Comparison of ENCODE assay signal across 10 cellular contexts in the genomic region with DNA sequence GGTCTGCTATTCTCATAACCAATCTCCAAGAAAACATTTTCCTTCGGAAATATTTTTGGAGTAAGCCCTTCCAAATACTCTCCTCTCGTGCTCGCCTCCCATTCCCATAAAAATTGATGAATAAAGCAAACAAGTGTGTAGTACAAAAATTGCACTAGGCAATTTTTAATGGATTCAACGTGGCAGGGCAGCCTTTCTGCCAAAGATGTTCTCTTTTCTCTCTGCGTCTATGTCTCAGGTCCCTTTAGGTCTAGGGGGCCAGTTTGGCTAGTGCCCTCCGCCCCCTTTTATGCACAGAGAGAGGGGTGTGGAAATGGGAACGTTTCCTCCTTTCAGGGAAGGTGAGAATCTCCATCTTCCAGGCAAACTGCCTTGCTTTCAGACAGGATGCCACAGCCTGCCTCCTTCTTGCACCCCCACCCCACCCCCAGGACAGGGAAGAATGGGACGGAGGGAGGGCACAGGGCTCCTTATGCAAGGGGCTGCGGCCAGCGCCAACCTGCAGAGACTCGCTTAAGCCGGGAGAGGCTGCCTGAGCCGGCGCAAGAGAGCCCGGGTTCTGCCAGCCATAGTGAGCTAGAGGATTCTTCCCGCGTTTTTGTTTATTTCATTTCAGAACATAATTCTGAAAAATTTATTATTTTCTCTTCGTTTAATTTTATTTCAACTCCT. TPM values are rescaled to one million over a fixed set of nuclear protein-coding genes. Genes with fewer than 3 reads are reported as not detected.
DNase-seq lines count a peak whose midpoint lies in the region; ATAC-seq and TF ChIP-seq lines count a peak whose summit lies in the region.
"Had no signal": no experiment of that assay in that cellular context is flagged by ENCODE, and none has a peak within 500 bp of the region (broad histone marks: within the 10 kb centered on the region; RNA-seq: fewer than 3 reads in every experiment).

No MANE protein-coding gene starts in this region.

- peak; percentile 62 for DNase-seq in activated effector memory CD4-positive, alpha-beta T cell treated with anti-CD3 and anti-CD28 coated beads, Interleukin-2, amount 50 U/mL, for 16 hours
- DNase-seq in activated effector memory CD4-positive, alpha-beta T cell treated with Interleukin-2 at 50 U/mL for 16 hours: no peak
- DNase-seq in NCI-H1092 (lab: John Stamatoyannopoulos, UW) (peak; percentile 37), dorsolateral prefrontal cortex (peak in 1 of 10 donors; percentile 79), progenitor cell of endocrine pancreas (ENCODE audit: low spot score, unreplicated experiment) (peak; percentile 9), activated gamma-delta T cell treated with Interleukin-2 at 50 U/mL for 16 hours (no peak), 8988T (no peak)

- no peaks in the 10 kb centered on the region for H3K36me3 Mint-ChIP-seq in progenitor cell of endocrine pancreas (ENCODE audit: insufficient read depth)

- H3K27me3 ChIP-seq in dorsolateral prefrontal cortex: peaks cover 0 to 100% (median 84%) of the 10 kb centered on the region in 45 donors

- peaks cover 73% of the 10 kb centered on the region for H3K27me3 Mint-ChIP-seq in progenitor cell of endocrine pancreas

- intact Hi-C loops in dorsolateral prefrontal cortex (cut with DNase I): no loop called here

- peak overlapping the region in 58 of 59 donors; percentile 30 to 98 (median 88) for H3K27ac ChIP-seq in dorsolateral prefrontal cortex
- H3K27ac ChIP-seq: coronary artery, psoas muscle had no signal

- no peaks in the 10 kb centered on the region for H3K4me1 Mint-ChIP-seq in progenitor cell of endocrine pancreas (ENCODE audit: low read depth)

- no peak for ATAC-seq in GM21360 (IDR thresholded peaks at IDR 0.05; ENCODE audit: unreplicated experiment)

- H3K9me3 Mint-ChIP-seq in progenitor cell of endocrine pancreas (ENCODE audit: low read depth): no peaks in the 10 kb centered on the region

- TF ChIP-seq CTCF in dorsolateral prefrontal cortex (IDR thresholded peaks at IDR 0.05 in 54 of 56, conservative IDR thresholded peaks at IDR 0.05 in 2 of 56; ENCODE audit: low read depth in 1 of 56, partially characterized antibody in 56 of 56) (no peak), progenitor cell of endocrine pancreas (IDR thresholded peaks at IDR 0.05; ENCODE audit: unreplicated experiment) (no peak)

- H3K4me3 Mint-ChIP-seq in progenitor cell of endocrine pancreas (ENCODE audit: low read depth): no peak overlapping the region

- H3K27ac Mint-ChIP-seq in progenitor cell of endocrine pancreas: no peak overlapping the region

- H3K4me3 ChIP-seq in dorsolateral prefrontal cortex: peak overlapping the region in 58 of 59 donors; percentile 19 to 77 (median 64)

RNA-seq across cellular contexts. Expression of gene ZIC2, which starts 2.7 kb away (rescaled TPM):
- total RNA-seq in dorsolateral prefrontal cortex (10 to 100 TPM in 117 of 120 experiments, 1 to 10 TPM in 3; 6.5 to 90.1 (median 24.5) TPM), progenitor cell of endocrine pancreas (0.13 TPM in 1 of 2 replicates, not detected in the other)
- total RNA-seq: psoas muscle had no signal

RNA-seq across cellular contexts. Expression of gene ZIC5, which starts 7.3 kb away (rescaled TPM):
- total RNA-seq in dorsolateral prefrontal cortex: 10 to 100 TPM in 1 of 120 experiments, 1 to 10 TPM in 118, under 1 TPM in 1; 0.91 to 10.4 (median 3.1) TPM
- total RNA-seq in progenitor cell of endocrine pancreas: not detected in 2 replicates
- total RNA-seq: psoas muscle had no signal

Comparison
In these comparisons a context has a peak if more than half of its experiments do, and no peak if none do; other contexts are left out.
1. DNase-seq: peak in activated effector memory CD4-positive, alpha-beta T cell treated with anti-CD3 and anti-CD28 coated beads, Interleukin-2, amount 50 U/mL, for 16 hours (single experiment), NCI-H1092 (single experiment) and progenitor cell of endocrine pancreas (single experiment); none in activated effector memory CD4-positive, alpha-beta T cell treated with Interleukin-2 at 50 U/mL for 16 hours (single experiment), activated gamma-delta T cell treated with Interleukin-2 at 50 U/mL for 16 hours (single experiment) and 8988T (single experiment).